ENCODE assay signal across 13 cellular contexts in the genomic region with DNA sequence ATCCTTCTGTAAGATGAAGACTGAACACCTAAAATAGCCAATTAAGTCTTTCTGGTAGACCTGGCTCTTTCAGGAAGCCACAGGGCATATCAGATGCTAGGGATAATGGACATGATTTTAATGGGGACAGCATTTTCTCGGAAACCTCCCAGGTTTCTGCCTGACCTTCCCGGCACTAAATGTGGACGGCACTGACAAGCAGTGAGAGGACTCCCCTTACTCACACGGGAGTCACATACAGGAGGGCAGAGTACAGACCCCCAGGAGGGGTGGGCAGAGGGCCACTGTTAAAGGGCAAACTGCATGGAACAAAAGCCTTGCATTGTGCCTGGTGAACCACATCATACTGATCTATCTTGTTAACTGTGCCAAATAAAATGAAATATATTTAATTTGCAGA. TPM values are rescaled to one million over a fixed set of nuclear protein-coding genes. Genes with fewer than 3 reads are reported as not detected.
DNase-seq lines count a peak whose midpoint lies in the region; ATAC-seq and TF ChIP-seq lines count a peak whose summit lies in the region.
"Had no signal": no experiment of that assay in that cellular context is flagged by ENCODE, and none has a peak within 500 bp of the region (broad histone marks: within the 10 kb centered on the region; RNA-seq: fewer than 3 reads in every experiment).

No MANE protein-coding gene starts in this region.

- peaks cover 9% of the 10 kb centered on the region for H3K36me3 Mint-ChIP-seq in neural crest cell (ENCODE audit: low read depth)

- H3K9me3 Mint-ChIP-seq in neural crest cell = no peaks in the 10 kb centered on the region
- H3K9me3 Mint-ChIP-seq: HFFc6 had no signal

- H3K4me3 Mint-ChIP-seq in neural crest cell = peak overlapping the region; percentile 42
- H3K4me3 Mint-ChIP-seq: CD4-positive, CD25-positive, alpha-beta regulatory T cell; HFFc6 had no signal

- peak overlapping the region; percentile 12 for H3K27ac Mint-ChIP-seq in neural crest cell (ENCODE audit: unreplicated experiment)
- H3K27ac Mint-ChIP-seq: HFFc6 had no signal

- intact Hi-C loops in sigmoid colon (cut with DNase I) = loop anchor here (1.0 kb wide), 1 partner anchor 454 kb away; no protein-coding TSS in a partner anchor

- no peak for TF ChIP-seq EP300 in sigmoid colon (IDR thresholded peaks at IDR 0.05)

- H3K27me3 ChIP-seq in WERI-Rb-1 (ENCODE audit: insufficient read depth, low read depth, severe bottlenecking) (no peaks in the 10 kb centered on the region), sigmoid colon (no peaks in the 10 kb centered on the region)
- H3K27me3 ChIP-seq: BLaER1 treated with 17β-estradiol and CSF1 and Interleukin-3, amounts not matched to agents 10 nM and 100 nM had no signal

- TF ChIP-seq POLR2A in sigmoid colon (IDR thresholded peaks at IDR 0.05) = no peak

- in situ Hi-C loops in GM13976 (cut with MboI; ENCODE audit: low sequenced_read_pairs, unreplicated experiment) = loop anchor here (5.0 to 25.0 kb wide), 3 partner anchors 184 to 709 kb away; partner anchors contain the start of gene SLC22A23

- H3K4me3 ChIP-seq in WERI-Rb-1 (ENCODE audit: low read depth, low read length) (no peak overlapping the region), sigmoid colon (no peak overlapping the region)
- H3K4me3 ChIP-seq: BLaER1 treated with 17β-estradiol and CSF1 and Interleukin-3, amounts not matched to agents 10 nM and 100 nM had no signal

- no peaks in the 10 kb centered on the region for H3K9me3 ChIP-seq in WERI-Rb-1 (ENCODE audit: severe bottlenecking)
- H3K9me3 ChIP-seq in sigmoid colon = no peaks in the 10 kb centered on the region
- H3K9me3 ChIP-seq: BLaER1 treated with 17β-estradiol and CSF1 and Interleukin-3, amounts not matched to agents 10 nM and 100 nM had no signal

- ATAC-seq in activated CD4-positive, CD25-positive, alpha-beta regulatory T cell treated with anti-CD3 and anti-CD28 coated beads, Interleukin-2, amount 50 U/mL, for 24 hours = no peak

- H3K4me1 Mint-ChIP-seq in neural crest cell = peaks cover 35% of the 10 kb centered on the region

- WGBS in sigmoid colon, 2 donors = 87 to 92% methylated on average over 4 of the region's 4 CpGs

- no peaks in the 10 kb centered on the region for H3K27me3 Mint-ChIP-seq in neural crest cell (ENCODE audit: low read depth)
- H3K27me3 Mint-ChIP-seq: CD4-positive, CD25-positive, alpha-beta regulatory T cell had no signal

- TF ChIP-seq CTCF in WERI-Rb-1 (IDR thresholded peaks at IDR 0.05; ENCODE audit: low read depth, low read length) = no peak
- no peak for TF ChIP-seq CTCF in neural crest cell (conservative IDR thresholded peaks at IDR 0.05)
- no peak for TF ChIP-seq CTCF in sigmoid colon (IDR thresholded peaks at IDR 0.05)
- no peak for TF ChIP-seq CTCF in GM13976 (IDR thresholded peaks at IDR 0.05; ENCODE audit: borderline replicate concordance, control extremely low read depth, extremely low read depth, insufficient read depth, missing control alignments)

- H3K36me3 ChIP-seq in WERI-Rb-1 = peaks cover 29% of the 10 kb centered on the region
- H3K36me3 ChIP-seq in sigmoid colon = peaks cover 0 to 10% (median 0%) of the 10 kb centered on the region in 4 donors

- peaks cover 0 to 37% (median 26%) of the 10 kb centered on the region in 4 donors for H3K4me1 ChIP-seq in sigmoid colon
- H3K4me1 ChIP-seq: BLaER1 treated with 17β-estradiol and CSF1 and Interleukin-3, amounts not matched to agents 10 nM and 100 nM had no signal

- DNase-seq in activated CD4-positive, CD25-positive, alpha-beta regulatory T cell treated with anti-CD3 and anti-CD28 coated beads, Interleukin-2, amount 50 U/mL, for 72 hours = peak; percentile 6
- DNase-seq in WERI-Rb-1 = peak; percentile 4
- DNase-seq in neural crest cell (ENCODE audit: low read depth, low spot score) = no peak
- peak; percentile 41 for DNase-seq in sigmoid colon
- DNase-seq in NCI-H1092 (lab: John Stamatoyannopoulos, UW) = no peak
- DNase-seq in GM13976 (ENCODE audit: low spot score) = no peak
- DNase-seq in Ammon's horn (ENCODE audit: low spot score) = no peak
- DNase-seq: CD4-positive, CD25-positive, alpha-beta regulatory T cell; GF-D8; HCEC 1CT; HFFc6 had no signal

- H3K27ac ChIP-seq in WERI-Rb-1 = no peak overlapping the region
- H3K27ac ChIP-seq in sigmoid colon = no peak overlapping the region
- H3K27ac ChIP-seq: BLaER1 treated with 17β-estradiol and CSF1 and Interleukin-3, amounts not matched to agents 10 nM and 100 nM had no signal

RNA-seq across cellular contexts. Expression of gene PSMG4, which starts 19.9 kb away (rescaled TPM):
- total RNA-seq in neural crest cell (26.3 and 27.9 TPM in 2 replicates), sigmoid colon (10 to 100 TPM; 26.4 to 39.0 (median 30.6) TPM)
- 10 to 100 TPM; 14.6 to 30.1 (median 30.0) TPM for polyA plus RNA-seq in sigmoid colon

RNA-seq across cellular contexts. Expression of gene TUBB2B, which starts 51.2 kb away (rescaled TPM):
- total RNA-seq in neural crest cell (655 and 665 TPM in 2 replicates), sigmoid colon (10 to 100 TPM; 12.7 to 24.9 (median 23.0) TPM)
- polyA plus RNA-seq in sigmoid colon = 10 to 100 TPM in 1 of 3 donors, 1 to 10 TPM in 2; 2.3 to 11.2 (median 2.4) TPM

Comparison
In these comparisons a context has a peak if more than half of its experiments do, and no peak if none do; other contexts are left out.
1. DNase-seq: peak in activated CD4-positive, CD25-positive, alpha-beta regulatory T cell treated with anti-CD3 and anti-CD28 coated beads, Interleukin-2, amount 50 U/mL, for 72 hours (single experiment), WERI-Rb-1 (single experiment) and sigmoid colon (single experiment); none in neural crest cell (single experiment), NCI-H1092 (single experiment), GM13976 (single experiment) and Ammon's horn (single experiment).
2. RNA of gene TUBB2B, which starts 51.2 kb away (total RNA-seq): 655 to 665 TPM in neural crest cell; 12.7 to 24.9 TPM in sigmoid colon; every median in the first group is over 10 times any median in the second.